Comparison of ENCODE assay signal across 12 cellular contexts in genomic region chr9:137088121-137088520, GRCh38. TPM values are rescaled to one million over a fixed set of nuclear protein-coding genes. Genes with fewer than 3 reads are reported as not detected.
A peak's percentile ranks its signal among the peaks of the same experiment; 100 is the strongest.
DNase-seq lines count a peak whose midpoint lies in the region; ATAC-seq and TF ChIP-seq lines count a peak whose summit lies in the region.
"Had no signal": no experiment of that assay in that cellular context is flagged by ENCODE, and none has a peak within 500 bp of the region (broad histone marks: within the 10 kb centered on the region; RNA-seq: fewer than 3 reads in every experiment).

No MANE protein-coding gene starts in this region.

- H3K4me3 ChIP-seq in OCI-LY1 (ENCODE audit: low read depth, low read length, poor library complexity, severe bottlenecking) (peak overlapping the region; percentile 79), smooth muscle cell (peak overlapping the region; percentile 75), body of pancreas (no peak overlapping the region)

- H3K4me1 Mint-ChIP-seq in activated naive CD4-positive, alpha-beta T cell treated with anti-CD3 and anti-CD28 coated beads for 36 hours (ENCODE audit: low read depth), result peaks cover 36% of the 10 kb centered on the region
- peaks cover 24 to 28% of the 10 kb centered on the region in 2 donors for H3K4me1 Mint-ChIP-seq in effector memory CD8-positive, alpha-beta T cell (ENCODE audit: low read depth in 2 of 2)

- intact Hi-C loops in activated naive CD4-positive, alpha-beta T cell treated with anti-CD3 and anti-CD28 coated beads for 36 hours (cut with micrococcal nuclease), result loop anchor here (5.0 kb wide), 2 partner anchors 39 to 686 kb away; partner anchors contain the start of gene SNAPC4
- intact Hi-C loops in body of pancreas (cut with DNase I), result no loop called here

- H2AFZ ChIP-seq in OCI-LY1 (ENCODE audit: low read length) (no peak overlapping the region), smooth muscle cell (ENCODE audit: low read depth) (no peak overlapping the region)

- no peaks in the 10 kb centered on the region for H3K27me3 Mint-ChIP-seq in activated naive CD4-positive, alpha-beta T cell treated with anti-CD3 and anti-CD28 coated beads for 36 hours (ENCODE audit: low read depth)
- H3K27me3 Mint-ChIP-seq in effector memory CD8-positive, alpha-beta T cell, result no peaks in the 10 kb centered on the region

- no peak overlapping the region for H3K27ac Mint-ChIP-seq in activated naive CD4-positive, alpha-beta T cell treated with anti-CD3 and anti-CD28 coated beads for 36 hours
- H3K27ac Mint-ChIP-seq in effector memory CD8-positive, alpha-beta T cell, result peak overlapping the region; percentile 83

- WGBS in smooth muscle cell (ENCODE audit: low lambda C conversion rate), result 95% methylated on average over 5 of the region's 5 CpGs
- WGBS in body of pancreas, 2 donors, result 49 to 63% methylated on average over 5 of the region's 5 CpGs

- H3F3A ChIP-seq in OCI-LY1 (ENCODE audit: insufficient read depth, low read length) (no peaks in the 10 kb centered on the region), smooth muscle cell (ENCODE audit: low read depth) (peaks cover 18% of the 10 kb centered on the region)

- H4K20me1 ChIP-seq in OCI-LY1 (ENCODE audit: insufficient read depth, low read length) (no peaks in the 10 kb centered on the region), smooth muscle cell (ENCODE audit: low read depth) (peaks cover 13% of the 10 kb centered on the region)

- no peaks in the 10 kb centered on the region for H3K9me2 ChIP-seq in OCI-LY1 (ENCODE audit: low read depth, low read length)

- H3K27ac ChIP-seq in OCI-LY1 (ENCODE audit: low read depth, low read length, poor library complexity, severe bottlenecking) (no peak overlapping the region), smooth muscle cell (ENCODE audit: low read depth) (no peak overlapping the region), body of pancreas (no peak overlapping the region)

- H3K9me3 ChIP-seq in OCI-LY1 (ENCODE audit: low read length), result no peaks in the 10 kb centered on the region
- no peaks in the 10 kb centered on the region for H3K9me3 ChIP-seq in smooth muscle cell (replicated peaks; ENCODE audit: low read depth)
- H3K9me3 ChIP-seq in body of pancreas, result no peaks in the 10 kb centered on the region
- H3K9me3 ChIP-seq: esophagus muscularis mucosa had no signal

- no peak for DNase-seq in activated naive CD4-positive, alpha-beta T cell treated with anti-CD3 and anti-CD28 coated beads for 36 hours
- DNase-seq in activated naive CD4-positive, alpha-beta T cell (lab: John Stamatoyannopoulos, UW), result no peak
- DNase-seq in effector memory CD8-positive, alpha-beta T cell, result no peak
- DNase-seq in smooth muscle cell (lab: John Stamatoyannopoulos, UW; ENCODE audit: unreplicated experiment) (no peak), body of pancreas (no peak), COLO829 (ENCODE audit: low spot score) (no peak)
- DNase-seq: left colon, NCI-H345, T-helper 9 cell had no signal

- H3K36me3 ChIP-seq in OCI-LY1 (ENCODE audit: insufficient read depth, low read length), result peaks cover 20% of the 10 kb centered on the region
- H3K36me3 ChIP-seq in smooth muscle cell (ENCODE audit: low read depth), result no peaks in the 10 kb centered on the region
- no peaks in the 10 kb centered on the region for H3K36me3 ChIP-seq in body of pancreas (replicated peaks in 1 of 2; ENCODE audit: insufficient read depth in 1 of 2, low read depth in 2 of 2)

- H3K9ac ChIP-seq in OCI-LY1 (ENCODE audit: low read length) (peak overlapping the region; percentile 85; the same call in 1 of the 2 replicates), smooth muscle cell (ENCODE audit: low read depth) (no peak overlapping the region)

- TF ChIP-seq CTCF in OCI-LY1 (IDR thresholded peaks at IDR 0.05; ENCODE audit: low read length) (no peak), smooth muscle cell (IDR thresholded peaks at IDR 0.05; ENCODE audit: borderline replicate concordance, insufficient read depth, poor library complexity, severe bottlenecking) (no peak), body of pancreas (IDR thresholded peaks at IDR 0.05) (no peak)

- H3K79me2 ChIP-seq in OCI-LY1 (ENCODE audit: insufficient read depth, low read length) (no peaks in the 10 kb centered on the region), smooth muscle cell (ENCODE audit: low read depth) (peaks cover 19% of the 10 kb centered on the region)

- no peaks in the 10 kb centered on the region for H3K27me3 ChIP-seq in OCI-LY1 (ENCODE audit: insufficient read depth, low read length)
- H3K27me3 ChIP-seq in smooth muscle cell (ENCODE audit: low read depth), result no peaks in the 10 kb centered on the region
- H3K27me3 ChIP-seq in body of pancreas, result no peaks in the 10 kb centered on the region
- H3K27me3 ChIP-seq: esophagus muscularis mucosa had no signal

- no peak for ATAC-seq in effector memory CD8-positive, alpha-beta T cell (replicated peaks)
- ATAC-seq in GM18502 (IDR thresholded peaks at IDR 0.05; ENCODE audit: poor library complexity, unreplicated experiment) (no peak), body of pancreas (no peak)
- ATAC-seq: left colon had no signal

- no peaks in the 10 kb centered on the region for H3K9me3 Mint-ChIP-seq in activated naive CD4-positive, alpha-beta T cell treated with anti-CD3 and anti-CD28 coated beads for 36 hours
- H3K9me3 Mint-ChIP-seq in effector memory CD8-positive, alpha-beta T cell, result no peaks in the 10 kb centered on the region

- peaks cover 34% of the 10 kb centered on the region for H3K4me1 ChIP-seq in OCI-LY1 (ENCODE audit: insufficient read depth, low read length, severe bottlenecking)
- H3K4me1 ChIP-seq in smooth muscle cell (ENCODE audit: low read depth), result peaks cover 20% of the 10 kb centered on the region
- peaks cover 42% of the 10 kb centered on the region for H3K4me1 ChIP-seq in body of pancreas

- CTCF ChIA-PET in activated naive CD4-positive, alpha-beta T cell treated with anti-CD3 and anti-CD28 coated beads for 36 hours (lab: Charles Lee), result interaction anchor here (1.1 to 1.9 kb wide), 4 partner anchors 11 to 58 kb away, joined by 4 to 7 read pairs (median 4); partner anchors contain the start of gene UAP1L1

- H3K4me3 Mint-ChIP-seq in activated naive CD4-positive, alpha-beta T cell treated with anti-CD3 and anti-CD28 coated beads for 36 hours, result peak overlapping the region; percentile 83
- peak overlapping the region; percentile 79 to 80 for H3K4me3 Mint-ChIP-seq in effector memory CD8-positive, alpha-beta T cell

- H3K4me2 ChIP-seq in OCI-LY1 (ENCODE audit: low read length), result peak overlapping the region; percentile 86
- peak overlapping the region; percentile 96 for H3K4me2 ChIP-seq in smooth muscle cell

- peaks cover 6% of the 10 kb centered on the region for H3K36me3 Mint-ChIP-seq in activated naive CD4-positive, alpha-beta T cell treated with anti-CD3 and anti-CD28 coated beads for 36 hours (ENCODE audit: low read depth)
- peaks cover 38% of the 10 kb centered on the region for H3K36me3 Mint-ChIP-seq in effector memory CD8-positive, alpha-beta T cell (ENCODE audit: insufficient read depth)

- TF ChIP-seq POLR2A in body of pancreas (IDR thresholded peaks at IDR 0.05), result no peak

RNA-seq across cellular contexts. Expression of gene MAN1B1, which starts 1.3 kb away (rescaled TPM):
- total RNA-seq in activated naive CD4-positive, alpha-beta T cell treated with anti-CD3 and anti-CD28 coated beads for 36 hours, result 10 to 100 TPM; 18.7 to 18.9 TPM
- total RNA-seq in smooth muscle cell, result 62.9 and 70.9 TPM in 2 replicates
- 97.1 and 109 TPM in 2 replicates for polyA plus RNA-seq in smooth muscle cell
- total RNA-seq in body of pancreas, result 10 to 100 TPM; 32.6 to 34.2 TPM

RNA-seq across cellular contexts. Expression of gene UAP1L1, which starts 10.8 kb away (rescaled TPM):
- total RNA-seq in activated naive CD4-positive, alpha-beta T cell treated with anti-CD3 and anti-CD28 coated beads for 36 hours, result 1 to 10 TPM; 2.6 to 3.4 TPM
- total RNA-seq in smooth muscle cell, result 5.8 and 7.2 TPM in 2 replicates
- polyA plus RNA-seq in smooth muscle cell, result 22.5 and 23.8 TPM in 2 replicates
- 1 to 10 TPM; 7.8 to 8.2 TPM for total RNA-seq in body of pancreas

RNA-seq across cellular contexts. Expression of gene SAPCD2, which starts 17.8 kb away (rescaled TPM):
- total RNA-seq in activated naive CD4-positive, alpha-beta T cell treated with anti-CD3 and anti-CD28 coated beads for 36 hours, result 1 to 10 TPM; 3.8 to 3.9 TPM
- total RNA-seq in smooth muscle cell (1.9 and 2.1 TPM in 2 replicates), body of pancreas (under 1 TPM; 0.66 to 0.78 TPM)
- 3.9 and 5.0 TPM in 2 replicates for polyA plus RNA-seq in smooth muscle cell

RNA-seq across cellular contexts. Expression of gene DPP7, which starts 26.4 kb away (rescaled TPM):
- 100 to 1,000 TPM; 162 to 167 TPM for total RNA-seq in activated naive CD4-positive, alpha-beta T cell treated with anti-CD3 and anti-CD28 coated beads for 36 hours
- total RNA-seq in smooth muscle cell, result 50.6 and 51.4 TPM in 2 replicates
- polyA plus RNA-seq in smooth muscle cell, result 170 and 171 TPM in 2 replicates
- total RNA-seq in body of pancreas, result 100 to 1,000 TPM; 137 to 171 TPM

RNA-seq across cellular contexts. Expression of gene ENTPD2, which starts 34.3 kb away (rescaled TPM):
- not detected for total RNA-seq in activated naive CD4-positive, alpha-beta T cell treated with anti-CD3 and anti-CD28 coated beads for 36 hours
- total RNA-seq in smooth muscle cell (not detected in 2 replicates), body of pancreas (1 to 10 TPM; 1.3 to 1.6 TPM)
- polyA plus RNA-seq in smooth muscle cell, result 0.30 and 0.78 TPM in 2 replicates

Comparison
In these comparisons a context has a peak if more than half of its experiments do, and no peak if none do; other contexts are left out.
1. H3K4me3 ChIP-seq: peak in OCI-LY1 (single experiment) and smooth muscle cell (single experiment); none in body of pancreas (0 of 2).